ENCODE assay signal across 15 cellular contexts in the genomic region with DNA sequence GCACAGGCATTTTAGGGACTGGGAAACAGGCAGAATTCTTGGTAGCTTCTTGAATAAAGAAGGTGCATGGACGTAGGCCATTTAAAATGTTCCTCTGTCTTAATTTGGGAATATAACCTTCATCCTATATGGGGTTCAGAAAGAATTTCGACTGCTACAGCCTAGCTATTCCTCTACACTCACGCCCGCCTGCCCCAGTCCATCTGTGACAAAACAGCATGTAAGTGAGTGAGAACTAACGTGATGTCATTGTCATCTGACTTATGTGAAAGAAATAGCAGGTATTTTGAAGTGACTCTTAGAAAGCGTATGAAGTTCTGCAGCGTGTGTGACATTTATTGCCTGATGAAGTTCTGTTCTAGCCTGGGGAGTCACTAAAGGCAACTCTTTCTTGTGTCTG. TPM values are rescaled to one million over a fixed set of nuclear protein-coding genes. Genes with fewer than 3 reads are reported as not detected.
DNase-seq lines count a peak whose midpoint lies in the region; ATAC-seq and TF ChIP-seq lines count a peak whose summit lies in the region.
"Had no signal": no experiment of that assay in that cellular context is flagged by ENCODE, and none has a peak within 500 bp of the region (broad histone marks: within the 10 kb centered on the region; RNA-seq: fewer than 3 reads in every experiment).

No MANE protein-coding gene starts in this region.

- H3K14ac ChIP-seq in neuronal stem cell (ENCODE audit: low read length) = no peak overlapping the region

- H3K9me3 ChIP-seq in CD8-positive, alpha-beta T cell (ENCODE audit: low read length) = no peaks in the 10 kb centered on the region
- H3K9me3 ChIP-seq in OCI-LY1 (ENCODE audit: low read length) = no peaks in the 10 kb centered on the region
- H3K9me3 ChIP-seq in neuronal stem cell (replicated peaks in 1 of 2; ENCODE audit: control insufficient read depth in 2 of 2, insufficient read depth in 1 of 2, low read depth in 1 of 2, low read length in 2 of 2) = no peaks in the 10 kb centered on the region
- H3K9me3 ChIP-seq in psoas muscle = no peaks in the 10 kb centered on the region

- no peak overlapping the region for H3K27ac ChIP-seq in CD8-positive, alpha-beta T cell (ENCODE audit: low read depth, low read length)
- H3K27ac ChIP-seq in OCI-LY1 (ENCODE audit: low read depth, low read length, poor library complexity, severe bottlenecking) (no peak overlapping the region), neuronal stem cell (replicated peaks; ENCODE audit: low read length) (no peak overlapping the region), psoas muscle (no peak overlapping the region)
- H3K27ac ChIP-seq: skin epidermis had no signal

- no peaks in the 10 kb centered on the region for H3K79me2 ChIP-seq in OCI-LY1 (ENCODE audit: insufficient read depth, low read length)

- H4K91ac ChIP-seq in neuronal stem cell (ENCODE audit: low read depth, low read length, poor library complexity) = no peak overlapping the region

- no peaks in the 10 kb centered on the region for H4K20me1 ChIP-seq in OCI-LY1 (ENCODE audit: insufficient read depth, low read length)

- H3K36me3 Mint-ChIP-seq in CD8-positive, alpha-beta T cell = peaks cover 90% of the 10 kb centered on the region

- no peak for DNase-seq in CD8-positive, alpha-beta T cell
- no peak for DNase-seq in stimulated activated CD4-positive, alpha-beta T cell treated with anti-CD3 and anti-CD28 coated beads, Interleukin-15, amount 100 ng/mL, for 24 hours
- DNase-seq in kidney glomerular epithelial cell (lab: John Stamatoyannopoulos, UW) (no peak), neuronal stem cell (ENCODE audit: low spot score) (no peak), psoas muscle (no peak)
- DNase-seq: activated CD4-positive, alpha-beta T cell treated with anti-CD3 and anti-CD28 coated beads for 1 hour; islet precursor cell; NCI-H2227 treated with DMSO at 0.1 percent for 48 hours; Right ventricle myocardium superior had no signal

- H3K79me1 ChIP-seq in neuronal stem cell (ENCODE audit: low read depth, low read length) = no peaks in the 10 kb centered on the region

- no peak overlapping the region for H3K27ac Mint-ChIP-seq in CD8-positive, alpha-beta T cell

- no CpG with 5 or more reads among the region's 7 CpGs for WGBS in neuronal stem cell (ENCODE audit: extremely low coverage in 2 of 2, insufficient read length in 2 of 2, insufficient replicate concordance in 1 of 2), 2 donors
- 90 to 94% (median 92%) methylated on average over 7 of the region's 7 CpGs for WGBS in psoas muscle, 3 donors

- no peak overlapping the region for H2AFZ ChIP-seq in OCI-LY1 (ENCODE audit: low read length)
- no peak overlapping the region for H2AFZ ChIP-seq in neuronal stem cell (ENCODE audit: low read length)

- no peaks in the 10 kb centered on the region for H3F3A ChIP-seq in OCI-LY1 (ENCODE audit: insufficient read depth, low read length)

- POLR2A ChIA-PET in CD8-positive, alpha-beta T cell (lab: Charles Lee) = no interaction called here

- H3K4me2 ChIP-seq in OCI-LY1 (ENCODE audit: low read length) (peak overlapping the region; percentile 17; the same call in 1 of the 2 replicates), neuronal stem cell (ENCODE audit: insufficient read depth, low read length, poor library complexity, severe bottlenecking) (no peak overlapping the region)

- intact Hi-C loops in CD8-positive, alpha-beta T cell (cut with DNase I, micrococcal nuclease) = loop anchor here in 1 of 2 experiments (10.0 kb wide), 1 partner anchor 285 kb away; a partner anchor contains a TSS
- intact Hi-C loops in psoas muscle (cut with DNase I) = no loop called here

- no peak overlapping the region for H2BK15ac ChIP-seq in neuronal stem cell (ENCODE audit: low read length)

- H4K8ac ChIP-seq in neuronal stem cell (ENCODE audit: low read depth, low read length) = no peak overlapping the region

- no peak for TF ChIP-seq CTCF in CD8-positive, alpha-beta T cell (IDR thresholded peaks at IDR 0.05)
- no peak for TF ChIP-seq CTCF in OCI-LY1 (IDR thresholded peaks at IDR 0.05; ENCODE audit: low read length)
- no peak for TF ChIP-seq CTCF in psoas muscle (IDR thresholded peaks at IDR 0.05)

- H3K27me3 ChIP-seq in CD8-positive, alpha-beta T cell (ENCODE audit: insufficient read depth, low read length) = no peaks in the 10 kb centered on the region
- H3K27me3 ChIP-seq in OCI-LY1 (ENCODE audit: insufficient read depth, low read length) = no peaks in the 10 kb centered on the region
- H3K27me3 ChIP-seq in neuronal stem cell (ENCODE audit: control insufficient read depth in 3 of 3, insufficient read depth in 3 of 3, low read depth in 1 of 3, low read length in 3 of 3) = no peaks in the 10 kb centered on the region
- no peaks in the 10 kb centered on the region for H3K27me3 ChIP-seq in psoas muscle (ENCODE audit: insufficient read depth in 3 of 3, low read length in 2 of 3)

- H2BK5ac ChIP-seq in neuronal stem cell (ENCODE audit: low read length) = no peak overlapping the region

- H2BK120ac ChIP-seq in neuronal stem cell (ENCODE audit: low read depth, low read length) = no peak overlapping the region

- no peak overlapping the region for H3K18ac ChIP-seq in neuronal stem cell (ENCODE audit: low read length)

- ATAC-seq in CD8-positive, alpha-beta T cell = no peak
- ATAC-seq in GM18907 (IDR thresholded peaks at IDR 0.05; ENCODE audit: unreplicated experiment) (peak; percentile 6), HG02678 (IDR thresholded peaks at IDR 0.05; ENCODE audit: unreplicated experiment) (peak; percentile 5), psoas muscle (no peak)

- H3K36me3 ChIP-seq in CD8-positive, alpha-beta T cell (ENCODE audit: insufficient read depth, low read length) = peaks cover 46% of the 10 kb centered on the region
- peaks cover 77% of the 10 kb centered on the region for H3K36me3 ChIP-seq in OCI-LY1 (ENCODE audit: insufficient read depth, low read length)
- peaks cover 66 to 95% of the 10 kb centered on the region in 2 donors for H3K36me3 ChIP-seq in neuronal stem cell (replicated peaks in 1 of 2; ENCODE audit: control insufficient read depth in 2 of 2, insufficient read depth in 2 of 2, low read length in 2 of 2)
- H3K36me3 ChIP-seq in psoas muscle (ENCODE audit: insufficient read depth in 1 of 2, low read depth in 1 of 2) = peaks cover 22 to 88% of the 10 kb centered on the region in 2 donors

- no peaks in the 10 kb centered on the region for H3K9me3 Mint-ChIP-seq in CD8-positive, alpha-beta T cell
- H3K9me3 Mint-ChIP-seq: activated naive CD4-positive, alpha-beta T cell treated with anti-CD3 and anti-CD28 coated beads, Interleukin-2, amount 50 U/mL, for 24 hours had no signal

- H3K4me1 Mint-ChIP-seq in CD8-positive, alpha-beta T cell (ENCODE audit: low read depth) = peaks cover 30% of the 10 kb centered on the region

- no peak overlapping the region for H3K9ac ChIP-seq in OCI-LY1 (ENCODE audit: low read length)
- no peak overlapping the region for H3K9ac ChIP-seq in neuronal stem cell (ENCODE audit: low read depth, low read length, poor library complexity)

- no peaks in the 10 kb centered on the region for H3K27me3 Mint-ChIP-seq in CD8-positive, alpha-beta T cell (ENCODE audit: low read depth)
- H3K27me3 Mint-ChIP-seq: activated naive CD4-positive, alpha-beta T cell treated with anti-CD3 and anti-CD28 coated beads, Interleukin-2, amount 50 U/mL, for 24 hours had no signal

- no peak overlapping the region for H2BK12ac ChIP-seq in neuronal stem cell (ENCODE audit: low read length)

- peak overlapping the region; percentile 27 for H3K4me3 Mint-ChIP-seq in CD8-positive, alpha-beta T cell
- H3K4me3 Mint-ChIP-seq: CD14-positive monocyte had no signal

- CTCF ChIA-PET in CD8-positive, alpha-beta T cell (lab: Charles Lee) = no interaction called here

- H3K9me2 ChIP-seq in OCI-LY1 (ENCODE audit: low read depth, low read length) = no peaks in the 10 kb centered on the region

- H3K4ac ChIP-seq in neuronal stem cell (ENCODE audit: low read length) = no peak overlapping the region

- no peak overlapping the region for H3K4me3 ChIP-seq in CD8-positive, alpha-beta T cell (ENCODE audit: low read depth, low read length)
- H3K4me3 ChIP-seq in OCI-LY1 (ENCODE audit: low read depth, low read length, poor library complexity, severe bottlenecking) (no peak overlapping the region), neuronal stem cell (ENCODE audit: low read length in 2 of 2) (no peak overlapping the region), psoas muscle (no peak overlapping the region)
- H3K4me3 ChIP-seq: skin epidermis had no signal

- no peak overlapping the region for H2AK5ac ChIP-seq in neuronal stem cell (ENCODE audit: low read depth, low read length)

- H3K4me1 ChIP-seq in CD8-positive, alpha-beta T cell (ENCODE audit: insufficient read depth, low read length) = peaks cover 21% of the 10 kb centered on the region
- H3K4me1 ChIP-seq in OCI-LY1 (ENCODE audit: insufficient read depth, low read length, severe bottlenecking) = peaks cover 11% of the 10 kb centered on the region
- no peaks in the 10 kb centered on the region for H3K4me1 ChIP-seq in neuronal stem cell (ENCODE audit: control insufficient read depth in 2 of 2, insufficient read depth in 1 of 2, low read depth in 1 of 2, low read length in 2 of 2)
- peaks cover 11% of the 10 kb centered on the region for H3K4me1 ChIP-seq in psoas muscle

- no peak overlapping the region for H3K23ac ChIP-seq in neuronal stem cell (ENCODE audit: low read depth, low read length, poor library complexity)

RNA-seq across cellular contexts. Expression of a gene that starts 52.2 kb away (rescaled TPM):
- under 1 TPM in 1 of 2 experiments, not detected in 1; 0.67 TPM for total RNA-seq in CD8-positive, alpha-beta T cell
- polyA plus RNA-seq in neuronal stem cell (2013, experiment 1 of 2) = 0.28 TPM
- 0.21 TPM for polyA plus RNA-seq in neuronal stem cell (2013, experiment 2 of 2)
- total RNA-seq in psoas muscle = 1 to 10 TPM in 3 of 4 donors, under 1 TPM in 1; 0.89 to 3.3 (median 2.3) TPM
- under 1 TPM; 0.17 to 0.45 (median 0.23) TPM for polyA plus RNA-seq in psoas muscle

Comparison
In these comparisons a context has a peak if more than half of its experiments do, and no peak if none do; other contexts are left out.
1. ATAC-seq: peak in GM18907 (single experiment) and HG02678 (single experiment); none in CD8-positive, alpha-beta T cell (single experiment) and psoas muscle (0 of 4).